1 cellular context compared by ENCODE assay signal in the genomic region with DNA sequence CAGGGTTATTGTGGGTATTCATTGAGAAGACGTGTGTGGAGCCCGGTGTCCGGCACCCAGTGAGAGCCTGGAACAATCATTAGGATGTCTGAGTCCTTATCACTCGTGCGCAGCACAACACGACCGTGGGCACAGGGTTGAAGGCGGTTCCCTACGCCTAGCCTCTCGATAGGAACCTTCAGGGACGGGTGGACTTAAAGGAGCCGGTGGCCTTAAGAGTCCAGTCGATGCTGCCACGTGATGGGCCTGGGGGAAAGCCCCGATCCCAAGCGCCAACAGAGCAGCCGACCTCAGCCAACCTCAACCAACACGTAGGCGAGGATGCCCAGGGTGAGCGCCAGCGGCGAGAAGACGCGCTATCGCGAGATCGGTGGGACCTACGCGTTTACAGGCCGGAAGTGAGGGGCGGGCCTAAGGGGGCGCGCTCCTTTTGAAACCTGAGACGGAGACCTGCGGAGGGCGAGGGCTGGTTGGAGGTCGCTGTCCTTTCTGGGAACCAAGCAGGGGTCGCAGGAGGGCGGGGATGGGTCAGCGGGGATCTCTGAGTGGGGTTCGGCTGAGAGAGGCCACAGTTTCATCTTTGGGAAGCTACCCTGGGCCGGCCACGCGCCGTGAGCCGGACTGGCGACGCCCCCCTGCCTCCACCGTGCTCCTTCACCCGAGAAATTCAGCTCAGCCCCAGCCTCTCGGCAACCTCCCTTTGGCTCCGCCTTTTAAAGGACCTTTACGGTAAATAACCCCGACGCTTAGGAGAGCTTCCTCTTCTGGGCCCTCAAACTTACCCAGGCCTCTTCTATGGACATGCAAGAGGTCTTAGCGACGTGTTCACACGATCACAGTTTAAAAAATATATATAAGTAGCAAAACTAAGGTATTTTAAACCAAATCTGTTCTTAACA.
TF ChIP-seq lines count a peak whose summit lies in the region.

No MANE protein-coding gene starts in this region.

TF ChIP-seq in HepG2, 621 proteins besides CTCF, POLR2A, EP300 and RAD21 (continued from another document and continues in another):
- peak; percentile 64 for TF ChIP-seq UBTF (CRISPR knock-in tag; IDR thresholded peaks at IDR 0.05)
- TF ChIP-seq KLF11 (CRISPR knock-in tag; IDR thresholded peaks at IDR 0.05), result no peak
- TF ChIP-seq ZNF547 (CRISPR knock-in tag; IDR thresholded peaks at IDR 0.05), result peak; percentile 97
- no peak for TF ChIP-seq NONO (IDR thresholded peaks at IDR 0.05)
- TF ChIP-seq NONO (CRISPR knock-in tag; conservative IDR thresholded peaks at IDR 0.05), result peak; percentile 72
- TF ChIP-seq, protein P1, sequence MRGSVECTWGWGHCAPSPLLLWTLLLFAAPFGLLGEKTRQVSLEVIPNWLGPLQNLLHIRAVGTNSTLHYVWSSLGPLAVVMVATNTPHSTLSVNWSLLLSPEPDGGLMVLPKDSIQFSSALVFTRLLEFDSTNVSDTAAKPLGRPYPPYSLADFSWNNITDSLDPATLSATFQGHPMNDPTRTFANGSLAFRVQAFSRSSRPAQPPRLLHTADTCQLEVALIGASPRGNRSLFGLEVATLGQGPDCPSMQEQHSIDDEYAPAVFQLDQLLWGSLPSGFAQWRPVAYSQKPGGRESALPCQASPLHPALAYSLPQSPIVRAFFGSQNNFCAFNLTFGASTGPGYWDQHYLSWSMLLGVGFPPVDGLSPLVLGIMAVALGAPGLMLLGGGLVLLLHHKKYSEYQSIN (CRISPR knock-in tag; IDR thresholded peaks at IDR 0.05; ENCODE audit: borderline replicate concordance), result no peak
- TF ChIP-seq ZNF142 (CRISPR knock-in tag; IDR thresholded peaks at IDR 0.05), result no peak
- no peak for TF ChIP-seq TEAD2 (CRISPR knock-in tag; IDR thresholded peaks at IDR 0.05)
- TF ChIP-seq DR1 (CRISPR knock-in tag; IDR thresholded peaks at IDR 0.05), result peak; percentile 96
- peak; percentile 79 for TF ChIP-seq GATAD2A (CRISPR knock-in tag; IDR thresholded peaks at IDR 0.05)
- TF ChIP-seq KAT7 (CRISPR knock-in tag; IDR thresholded peaks at IDR 0.05; ENCODE audit: borderline replicate concordance), result peak; percentile 86; the same call in 1 of the 2 replicates
- TF ChIP-seq, protein P2, sequence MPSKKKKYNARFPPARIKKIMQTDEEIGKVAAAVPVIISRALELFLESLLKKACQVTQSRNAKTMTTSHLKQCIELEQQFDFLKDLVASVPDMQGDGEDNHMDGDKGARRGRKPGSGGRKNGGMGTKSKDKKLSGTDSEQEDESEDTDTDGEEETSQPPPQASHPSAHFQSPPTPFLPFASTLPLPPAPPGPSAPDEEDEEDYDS (CRISPR knock-in tag; IDR thresholded peaks at IDR 0.05), result peak; percentile 90
- peak; percentile 74; the same call in 1 of the 2 replicates for TF ChIP-seq KDM5A (IDR thresholded peaks at IDR 0.05; ENCODE audit: borderline replicate concordance, low read length)
- no peak for TF ChIP-seq KDM3A (CRISPR knock-in tag; IDR thresholded peaks at IDR 0.05; ENCODE audit: low read depth)
- TF ChIP-seq PRMT3 (CRISPR knock-in tag; IDR thresholded peaks at IDR 0.05; ENCODE audit: borderline replicate concordance, low read depth), result peak; percentile 89; the same call in 1 of the 2 replicates
- TF ChIP-seq YEATS2 (CRISPR knock-in tag; IDR thresholded peaks at IDR 0.05; ENCODE audit: borderline replicate concordance), result peak; percentile 97
- 0 out of 2 replicates have a peak, but pooled peaks have one; percentile 88 for TF ChIP-seq ZNF577 (CRISPR knock-in tag; IDR thresholded peaks at IDR 0.05; ENCODE audit: borderline replicate concordance, low read depth)
- TF ChIP-seq ZNF337 (CRISPR knock-in tag; IDR thresholded peaks at IDR 0.05; ENCODE audit: borderline replicate concordance, low read depth), result no peak
- peak; percentile 84; the same call in 1 of the 2 replicates for TF ChIP-seq MAF1 (CRISPR knock-in tag; IDR thresholded peaks at IDR 0.05; ENCODE audit: borderline replicate concordance)
- TF ChIP-seq HMG20A (CRISPR knock-in tag; IDR thresholded peaks at IDR 0.05; ENCODE audit: borderline replicate concordance), result no peak
- TF ChIP-seq, protein P3, sequence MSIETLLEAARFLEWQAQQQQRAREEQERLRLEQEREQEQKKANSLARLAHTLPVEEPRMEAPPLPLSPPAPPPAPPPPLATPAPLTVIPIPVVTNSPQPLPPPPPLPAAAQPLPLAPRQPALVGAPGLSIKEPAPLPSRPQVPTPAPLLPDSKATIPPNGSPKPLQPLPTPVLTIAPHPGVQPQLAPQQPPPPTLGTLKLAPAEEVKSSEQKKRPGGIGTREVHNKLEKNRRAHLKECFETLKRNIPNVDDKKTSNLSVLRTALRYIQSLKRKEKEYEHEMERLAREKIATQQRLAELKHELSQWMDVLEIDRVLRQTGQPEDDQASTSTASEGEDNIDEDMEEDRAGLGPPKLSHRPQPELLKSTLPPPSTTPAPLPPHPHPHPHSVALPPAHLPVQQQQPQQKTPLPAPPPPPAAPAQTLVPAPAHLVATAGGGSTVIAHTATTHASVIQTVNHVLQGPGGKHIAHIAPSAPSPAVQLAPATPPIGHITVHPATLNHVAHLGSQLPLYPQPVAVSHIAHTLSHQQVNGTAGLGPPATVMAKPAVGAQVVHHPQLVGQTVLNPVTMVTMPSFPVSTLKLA (IDR thresholded peaks at IDR 0.05), result peak; percentile 41
- peak; percentile 94; the same call in 1 of the 2 replicates for TF ChIP-seq TRAFD1 (CRISPR knock-in tag; IDR thresholded peaks at IDR 0.05; ENCODE audit: borderline replicate concordance)
- TF ChIP-seq, protein P4, sequence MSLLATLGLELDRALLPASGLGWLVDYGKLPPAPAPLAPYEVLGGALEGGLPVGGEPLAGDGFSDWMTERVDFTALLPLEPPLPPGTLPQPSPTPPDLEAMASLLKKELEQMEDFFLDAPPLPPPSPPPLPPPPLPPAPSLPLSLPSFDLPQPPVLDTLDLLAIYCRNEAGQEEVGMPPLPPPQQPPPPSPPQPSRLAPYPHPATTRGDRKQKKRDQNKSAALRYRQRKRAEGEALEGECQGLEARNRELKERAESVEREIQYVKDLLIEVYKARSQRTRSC (CRISPR knock-in tag; IDR thresholded peaks at IDR 0.05; ENCODE audit: low read depth), result peak; percentile 62; the same call in 1 of the 2 replicates
- TF ChIP-seq HINFP (CRISPR knock-in tag; IDR thresholded peaks at IDR 0.05; ENCODE audit: low read depth), result peak; percentile 86
- TF ChIP-seq ADNP (CRISPR knock-in tag; IDR thresholded peaks at IDR 0.05), result no peak
- TF ChIP-seq ZNF484 (CRISPR knock-in tag; IDR thresholded peaks at IDR 0.05; ENCODE audit: borderline replicate concordance, low read depth), result peak; percentile 80; the same call in 1 of the 2 replicates
- TF ChIP-seq ZNF264 (CRISPR knock-in tag; IDR thresholded peaks at IDR 0.05), result peak; percentile 26
- TF ChIP-seq ZUFSP (CRISPR knock-in tag; IDR thresholded peaks at IDR 0.05; ENCODE audit: borderline replicate concordance), result peak; percentile 89; the same call in 1 of the 2 replicates
